ENCODE assay signal across 10 cellular contexts in the genomic region with DNA sequence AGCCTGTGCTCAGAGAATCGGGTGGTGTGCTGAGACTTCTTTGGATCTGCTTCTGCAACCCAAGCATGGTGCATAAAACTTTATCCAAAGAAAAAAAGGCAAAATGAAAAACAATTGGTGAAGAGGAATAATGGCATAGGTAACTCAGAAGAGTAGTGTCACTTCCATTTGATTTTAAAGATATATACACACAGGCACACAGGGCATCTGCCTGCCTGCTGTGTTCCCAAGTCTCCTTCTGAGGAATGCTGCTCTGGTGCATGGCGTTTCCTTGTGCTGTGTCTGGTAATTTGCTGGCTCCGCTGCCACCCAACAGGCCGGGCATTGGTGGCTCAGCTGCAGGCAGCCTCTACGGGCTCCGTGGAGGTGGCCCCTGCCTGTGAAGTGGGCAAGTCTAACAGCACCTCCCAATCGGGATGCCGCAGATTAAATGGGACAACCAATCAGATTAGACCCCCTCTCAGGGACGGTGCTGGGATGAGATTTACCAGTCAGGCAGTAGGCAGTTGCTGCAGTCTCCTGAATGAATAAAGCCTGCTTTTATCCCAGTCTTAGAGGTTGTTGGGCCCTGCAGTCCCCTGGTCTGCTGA.
DNase-seq lines count a peak whose midpoint lies in the region; ATAC-seq and TF ChIP-seq lines count a peak whose summit lies in the region.
"Had no signal": no experiment of that assay in that cellular context is flagged by ENCODE, and none has a peak within 500 bp of the region (broad histone marks: within the 10 kb centered on the region; RNA-seq: fewer than 3 reads in every experiment).

No MANE protein-coding gene starts in this region.

- CTCF ChIA-PET in activated CD4-positive, alpha-beta T cell treated with anti-CD3 and anti-CD28 coated beads for 36 hours (lab: Charles Lee), result interaction anchor here (1.1 kb wide), 1 partner anchor 378 kb away, joined by 4 read pairs; no protein-coding TSS in a partner anchor

- intact Hi-C loops in dendritic cell treated with granulocyte-macrophage colony-stimulating factor and Interleukin-4, amounts not matched to agents 40 ng/mL and 50 ng/mL, for 4 days (cut with micrococcal nuclease), result loop anchor here (5.0 kb wide), 1 partner anchor 111 kb away; no protein-coding TSS in a partner anchor
- intact Hi-C loops in sigmoid colon (cut with DNase I), result loop anchor here (10.0 kb wide), 2 partner anchors 647 to 867 kb away; no protein-coding TSS in a partner anchor
- intact Hi-C loops in activated CD4-positive, alpha-beta T cell treated with anti-CD3 and anti-CD28 coated beads for 36 hours (cut with DNase I, micrococcal nuclease), result loop anchor here (5.0 to 10.0 kb wide), 3 partner anchors 111 to 937 kb away; partner anchors contain the start of gene THBS1 (in 1 of the 2)

- no peaks in the 10 kb centered on the region for H3K27me3 ChIP-seq in sigmoid colon
- H3K27me3 ChIP-seq: adrenal gland had no signal

- peaks cover 5% of the 10 kb centered on the region for H3K27me3 Mint-ChIP-seq in dendritic cell treated with granulocyte-macrophage colony-stimulating factor and Interleukin-4, amounts not matched to agents 40 ng/mL and 50 ng/mL, for 4 days
- peaks cover 6% of the 10 kb centered on the region for H3K27me3 Mint-ChIP-seq in activated CD4-positive, alpha-beta T cell treated with anti-CD3 and anti-CD28 coated beads for 36 hours

- H3K9me3 Mint-ChIP-seq in dendritic cell treated with granulocyte-macrophage colony-stimulating factor and Interleukin-4, amounts not matched to agents 40 ng/mL and 50 ng/mL, for 4 days, result peaks cover 7% of the 10 kb centered on the region
- H3K9me3 Mint-ChIP-seq in activated CD4-positive, alpha-beta T cell treated with anti-CD3 and anti-CD28 coated beads for 36 hours (ENCODE audit: low read depth), result no peaks in the 10 kb centered on the region

- TF ChIP-seq POLR2A in sigmoid colon (IDR thresholded peaks at IDR 0.05), result no peak

- H3K4me3 Mint-ChIP-seq in dendritic cell treated with granulocyte-macrophage colony-stimulating factor and Interleukin-4, amounts not matched to agents 40 ng/mL and 50 ng/mL, for 4 days, result no peak overlapping the region
- H3K4me3 Mint-ChIP-seq in activated CD4-positive, alpha-beta T cell treated with anti-CD3 and anti-CD28 coated beads for 36 hours, result no peak overlapping the region

- POLR2A ChIA-PET in activated CD4-positive, alpha-beta T cell treated with anti-CD3 and anti-CD28 coated beads for 36 hours (lab: Charles Lee), result no interaction called here

- H3K9me3 ChIP-seq in sigmoid colon, result no peaks in the 10 kb centered on the region
- H3K9me3 ChIP-seq: adrenal gland had no signal

- H3K4me1 Mint-ChIP-seq in dendritic cell treated with granulocyte-macrophage colony-stimulating factor and Interleukin-4, amounts not matched to agents 40 ng/mL and 50 ng/mL, for 4 days (ENCODE audit: low read depth), result peaks cover 4% of the 10 kb centered on the region
- H3K4me1 Mint-ChIP-seq in activated CD4-positive, alpha-beta T cell treated with anti-CD3 and anti-CD28 coated beads for 36 hours, result peaks cover 5% of the 10 kb centered on the region

- no peak overlapping the region for H3K4me3 ChIP-seq in sigmoid colon
- H3K4me3 ChIP-seq: adrenal gland had no signal

- TF ChIP-seq CTCF in sigmoid colon (IDR thresholded peaks at IDR 0.05), result no peak

- WGBS in sigmoid colon, 2 donors, result 85 to 88% methylated on average over 9 of the region's 9 CpGs

- TF ChIP-seq EP300 in sigmoid colon (IDR thresholded peaks at IDR 0.05), result no peak

- H3K4me1 ChIP-seq in sigmoid colon, result peaks cover 0 to 12% (median 6%) of the 10 kb centered on the region in 4 donors
- H3K4me1 ChIP-seq: adrenal gland, parathyroid adenoma had no signal

- peak; percentile 21 for ATAC-seq in GM18870 (IDR thresholded peaks at IDR 0.05; ENCODE audit: unreplicated experiment)
- peak; percentile 5 for ATAC-seq in HG03175 (IDR thresholded peaks at IDR 0.05; ENCODE audit: unreplicated experiment)
- no peak for ATAC-seq in activated CD4-positive, alpha-beta T cell treated with anti-CD3 and anti-CD28 coated beads for 36 hours
- ATAC-seq in HG02798 (IDR thresholded peaks at IDR 0.05; ENCODE audit: poor library complexity, unreplicated experiment), result no peak

- H3K36me3 ChIP-seq in sigmoid colon, result no peaks in the 10 kb centered on the region
- H3K36me3 ChIP-seq: adrenal gland had no signal

- peak overlapping the region; percentile 9 for H3K27ac Mint-ChIP-seq in dendritic cell treated with granulocyte-macrophage colony-stimulating factor and Interleukin-4, amounts not matched to agents 40 ng/mL and 50 ng/mL, for 4 days
- no peak overlapping the region for H3K27ac Mint-ChIP-seq in activated CD4-positive, alpha-beta T cell treated with anti-CD3 and anti-CD28 coated beads for 36 hours

- DNase-seq in sigmoid colon (peak; percentile 68), NCI-H446 treated with DMSO at 0.1 percent for 48 hours (lab: John Stamatoyannopoulos, UW) (no peak)
- DNase-seq in activated CD8-positive, alpha-beta memory T cell treated with anti-CD3 and anti-CD28 coated beads, Interleukin-2, amount 50 U/mL, for 48 hours, result no peak
- DNase-seq in activated CD4-positive, alpha-beta T cell treated with anti-CD3 and anti-CD28 coated beads for 36 hours, result no peak

- no peaks in the 10 kb centered on the region for H3K36me3 Mint-ChIP-seq in dendritic cell treated with granulocyte-macrophage colony-stimulating factor and Interleukin-4, amounts not matched to agents 40 ng/mL and 50 ng/mL, for 4 days (ENCODE audit: low read depth)
- no peaks in the 10 kb centered on the region for H3K36me3 Mint-ChIP-seq in activated CD4-positive, alpha-beta T cell treated with anti-CD3 and anti-CD28 coated beads for 36 hours (ENCODE audit: low read depth)

- peak overlapping the region in 1 of 4 donors; percentile 35 for H3K27ac ChIP-seq in sigmoid colon
- H3K27ac ChIP-seq: adrenal gland, parathyroid adenoma had no signal

Comparison
In these comparisons a context has a peak if more than half of its experiments do, and no peak if none do; other contexts are left out.
1. ATAC-seq: peak in GM18870 (single experiment) and HG03175 (single experiment); none in activated CD4-positive, alpha-beta T cell treated with anti-CD3 and anti-CD28 coated beads for 36 hours (single experiment) and HG02798 (single experiment).